Comparison of ENCODE assay signal across 8 cellular contexts in the genomic region with DNA sequence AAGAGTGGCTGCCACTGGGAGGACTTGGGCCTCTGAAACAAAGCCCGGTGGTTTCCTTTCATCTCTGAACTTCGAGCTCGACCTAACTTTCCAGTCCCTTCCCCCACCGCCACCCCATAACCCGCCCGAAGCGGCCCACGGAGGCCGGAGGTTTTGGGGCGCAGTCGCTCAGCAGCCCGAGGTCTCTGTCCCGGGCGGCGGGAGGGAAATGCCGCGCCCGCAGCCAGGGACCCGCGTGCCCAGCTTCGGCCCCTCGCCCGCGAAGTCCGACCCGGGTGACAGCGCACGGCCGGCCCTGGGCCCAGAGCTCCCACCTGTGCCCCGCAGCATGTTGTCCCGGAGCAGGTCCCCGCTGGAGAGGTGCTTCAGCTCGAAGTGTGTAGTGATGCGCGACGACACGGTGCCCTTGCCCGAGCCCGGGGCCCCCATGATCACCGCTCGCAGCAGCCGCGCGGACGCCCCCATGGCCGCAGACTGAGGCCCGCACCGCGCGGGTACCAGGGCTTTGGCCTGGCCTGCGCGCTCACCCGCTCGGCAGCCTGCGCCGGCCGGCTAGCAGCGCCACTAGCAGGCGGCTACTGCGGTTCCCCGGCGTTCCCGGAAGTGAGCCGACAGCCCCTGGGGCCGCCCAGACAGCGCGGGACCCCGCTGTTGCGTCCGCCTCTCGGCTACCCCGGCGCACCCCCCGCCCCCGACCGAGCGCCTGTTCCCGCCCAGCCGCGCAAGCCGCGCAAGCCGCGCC. TPM values are rescaled to one million over a fixed set of nuclear protein-coding genes. Genes with fewer than 3 reads are reported as not detected.
A peak's percentile ranks its signal among the peaks of the same experiment; 100 is the strongest.
DNase-seq lines count a peak whose midpoint lies in the region; ATAC-seq and TF ChIP-seq lines count a peak whose summit lies in the region.

Gene AK3 (minus strand): TSS at position 580 of the 742 bp plus-strand sequence. CDS start 115 bp downstream, at position 465.

- DNase-seq in ELR (ENCODE audit: low read depth) (peak; percentile 88), RWPE2 (ENCODE audit: low spot score) (peak; percentile 89), activated gamma-delta T cell (lab: John Stamatoyannopoulos, UW) (peak; percentile 87), fibroblast of villous mesenchyme (ENCODE audit: low read depth) (peak; percentile 90), neural crest cell (ENCODE audit: low read depth, low spot score) (peak; percentile 75)

- no peaks in the 10 kb centered on the region for H3K9me3 ChIP-seq in RWPE2 (ENCODE audit: severe bottlenecking)
- no peaks in the 10 kb centered on the region for H3K9me3 ChIP-seq in stomach smooth muscle (ENCODE audit: control insufficient read depth in 2 of 2, low read length in 2 of 2)

- H3K36me3 Mint-ChIP-seq in neural crest cell (ENCODE audit: low read depth), result no peaks in the 10 kb centered on the region

- H3K27ac ChIP-seq in KMS-11, result peak within 1 kb of the TSS; percentile 75
- H3K27ac ChIP-seq in RWPE2 (ENCODE audit: poor library complexity, severe bottlenecking), result peak within 1 kb of the TSS; percentile 73
- peak within 1 kb of the TSS; percentile 80 for H3K27ac ChIP-seq in stomach smooth muscle (ENCODE audit: low read length)

- H3K9ac ChIP-seq in KMS-11, result peak within 1 kb of the TSS; percentile 93
- H3K9ac ChIP-seq in stomach smooth muscle (ENCODE audit: low read length in 2 of 2), result peak within 1 kb of the TSS; percentile 77 to 89

- H3K27me3 ChIP-seq in KMS-11 (ENCODE audit: insufficient read depth, low read depth), result no peaks in the 10 kb centered on the region
- no peaks in the 10 kb centered on the region for H3K27me3 ChIP-seq in RWPE2 (ENCODE audit: insufficient read depth, poor library complexity, severe bottlenecking)
- H3K27me3 ChIP-seq in stomach smooth muscle (ENCODE audit: control insufficient read depth in 1 of 2, insufficient read depth in 2 of 2, low read length in 2 of 2), result no peaks in the 10 kb centered on the region

- H3K4me1 Mint-ChIP-seq in neural crest cell, result peaks cover 31% of the 10 kb centered on the region

- H3K27me3 Mint-ChIP-seq in neural crest cell (ENCODE audit: low read depth), result no peaks in the 10 kb centered on the region

- no peaks in the 10 kb centered on the region for H4K20me1 ChIP-seq in KMS-11 (ENCODE audit: insufficient read depth)

- H3K4me1 ChIP-seq in KMS-11 (ENCODE audit: low read depth, poor library complexity, severe bottlenecking) (peaks cover 15% of the 10 kb centered on the region), RWPE2 (ENCODE audit: insufficient read depth, poor library complexity, severe bottlenecking) (peaks cover 24% of the 10 kb centered on the region), stomach smooth muscle (ENCODE audit: control insufficient read depth, insufficient read depth, low read length) (peaks cover 18% of the 10 kb centered on the region)

- H3K4me3 ChIP-seq in KMS-11 (IDR thresholded peaks at IDR 0.05; ENCODE audit: insufficient read depth, low read depth, low read length) (no peak within 1 kb of the TSS), RWPE2 (ENCODE audit: severe bottlenecking) (peak within 1 kb of the TSS; percentile 62), fibroblast of villous mesenchyme (ENCODE audit: low read depth, low read length) (peak within 1 kb of the TSS; percentile 83), stomach smooth muscle (ENCODE audit: low read length in 2 of 2) (peak within 1 kb of the TSS; percentile 66 to 85)

- H3K4me3 Mint-ChIP-seq in neural crest cell, result peak within 1 kb of the TSS; percentile 91

- TF ChIP-seq CTCF in KMS-11 (conservative IDR thresholded peaks at IDR 0.05; ENCODE audit: low read depth, low read length), result no peak
- TF ChIP-seq CTCF in RWPE2 (IDR thresholded peaks at IDR 0.05; ENCODE audit: poor library complexity, severe bottlenecking), result peak; percentile 18
- peak; percentile 26 for TF ChIP-seq CTCF in fibroblast of villous mesenchyme (IDR thresholded peaks at IDR 0.05; ENCODE audit: insufficient read depth, low read depth, low read length)
- no peak for TF ChIP-seq CTCF in neural crest cell (conservative IDR thresholded peaks at IDR 0.05)

- peak within 1 kb of the TSS; percentile 93 for H2AFZ ChIP-seq in KMS-11 (ENCODE audit: low read depth)

- peak; percentile 88 for ATAC-seq in GM21737 (IDR thresholded peaks at IDR 0.05; ENCODE audit: unreplicated experiment)
- peak; percentile 87 for ATAC-seq in RWPE2 (ENCODE audit: low read depth)

- H3K4me2 ChIP-seq in KMS-11, result peak within 1 kb of the TSS; percentile 82

- peak within 1 kb of the TSS; percentile 93 for H3K27ac Mint-ChIP-seq in neural crest cell (ENCODE audit: unreplicated experiment)

- H3K36me3 ChIP-seq in KMS-11 (ENCODE audit: insufficient read depth), result no peaks in the 10 kb centered on the region
- H3K36me3 ChIP-seq in RWPE2 (ENCODE audit: low read depth), result no peaks in the 10 kb centered on the region
- no peaks in the 10 kb centered on the region for H3K36me3 ChIP-seq in stomach smooth muscle (ENCODE audit: control insufficient read depth in 2 of 2, insufficient read depth in 2 of 2, low read length in 2 of 2)

- H3K9me3 Mint-ChIP-seq in neural crest cell, result peaks cover 3% of the 10 kb centered on the region

- peaks cover 42% of the 10 kb centered on the region for H3K79me2 ChIP-seq in KMS-11 (ENCODE audit: insufficient read depth, low read depth)

RNA-seq across cellular contexts. Expression of gene AK3, which starts in this region (rescaled TPM):
- total RNA-seq in fibroblast of villous mesenchyme, result 54.4 and 72.5 TPM in 2 replicates
- 59.0 and 67.4 TPM in 2 replicates for total RNA-seq in neural crest cell

Comparison
In these comparisons a context has a peak if more than half of its experiments do, and no peak if none do; other contexts are left out.
1. CTCF ChIP-seq: peak in RWPE2 (single experiment) and fibroblast of villous mesenchyme (single experiment); none in KMS-11 (single experiment) and neural crest cell (single experiment).
2. Peak in every context shown above with its lines, with median percentiles within 50 percentile points of each other: DNase-seq and H3K27ac ChIP-seq.